Comparison of ENCODE assay signal across 21 cellular contexts in genomic region chr9:101536351-101536750, GRCh38. TPM values are rescaled to one million over a fixed set of nuclear protein-coding genes. Genes with fewer than 3 reads are reported as not detected.
DNase-seq lines count a peak whose midpoint lies in the region; ATAC-seq, FAIRE-seq and TF ChIP-seq lines count a peak whose summit lies in the region.
"Had no signal": no experiment of that assay in that cellular context is flagged by ENCODE, and none has a peak within 500 bp of the region (broad histone marks: within the 10 kb centered on the region; RNA-seq: fewer than 3 reads in every experiment).

No MANE protein-coding gene starts in this region.

- intact Hi-C loops in activated CD8-positive, alpha-beta T cell treated with anti-CD3 and anti-CD28 coated beads for 36 hours (cut with micrococcal nuclease): no loop called here

- H3K9ac ChIP-seq in keratinocyte (ENCODE audit: control insufficient read depth, extremely low read depth, insufficient read depth, low read length): no peak overlapping the region

- no peak overlapping the region for H3K27ac Mint-ChIP-seq in activated CD8-positive, alpha-beta T cell treated with anti-CD3 and anti-CD28 coated beads for 36 hours
- H3K27ac Mint-ChIP-seq: stimulated activated naive CD8-positive, alpha-beta T cell treated with anti-CD3 and anti-CD28 coated beads, Interleukin-15, Interleukin-2, amounts not matched to agents 100 ng/mL and 50 ng/mL, for 24 hours; type B pancreatic cell had no signal

- dilution Hi-C loops in keratinocyte (cut with MboI; ENCODE audit: extremely low pct_ligation_motif_present, low sequenced_read_pairs): no loop called here

- H4K20me1 ChIP-seq in keratinocyte (ENCODE audit: control insufficient read depth, extremely low read depth, insufficient read depth, low read length): no peaks in the 10 kb centered on the region

- no peak overlapping the region for H2AFZ ChIP-seq in keratinocyte (ENCODE audit: control insufficient read depth, low read length)

- H3K27me3 Mint-ChIP-seq in activated CD8-positive, alpha-beta T cell treated with anti-CD3 and anti-CD28 coated beads for 36 hours: no peaks in the 10 kb centered on the region
- no peaks in the 10 kb centered on the region for H3K27me3 Mint-ChIP-seq in activated T-cell treated with anti-CD3 and anti-CD28 coated beads, Interleukin-2, amount 50 U/mL, for 4 hours (ENCODE audit: low read depth)
- H3K27me3 Mint-ChIP-seq: stimulated activated naive CD8-positive, alpha-beta T cell treated with anti-CD3 and anti-CD28 coated beads, Interleukin-15, Interleukin-2, amounts not matched to agents 100 ng/mL and 50 ng/mL, for 24 hours; type B pancreatic cell had no signal

- CTCF ChIA-PET in activated CD8-positive, alpha-beta T cell treated with anti-CD3 and anti-CD28 coated beads for 36 hours (lab: Charles Lee): interaction anchor here (1.0 to 1.2 kb wide), 2 partner anchors 35 to 87 kb away, joined by 3 read pairs; no protein-coding TSS in a partner anchor

- DNase-seq in AG20443 (ENCODE audit: low spot score) (peak; percentile 14), MG63 (peak; percentile 12), choroid plexus epithelial cell (ENCODE audit: low read depth) (peak; percentile 50), keratinocyte (ENCODE audit: low read depth, low spot score) (no peak), NCI-H2029 (lab: John Stamatoyannopoulos, UW) (no peak), hippocampal formation (lab: John Stamatoyannopoulos, UW) (no peak)
- DNase-seq in activated CD8-positive, alpha-beta T cell treated with anti-CD3 and anti-CD28 coated beads for 36 hours: no peak
- no peak for DNase-seq in activated T-cell treated with anti-CD3 and anti-CD28 coated beads, Interleukin-2, amount 50 U/mL, for 4 hours
- DNase-seq: amniotic stem cell, NCI-H1105 treated with DMSO at 0.1 percent for 48 hours, ovary had no signal

- H3K27ac ChIP-seq in keratinocyte (ENCODE audit: control insufficient read depth, insufficient read depth, low read length): peak overlapping the region; percentile 69
- H3K27ac ChIP-seq: gastroesophageal sphincter, ovary, SK-N-MC had no signal

- peaks cover 22% of the 10 kb centered on the region for H3K79me2 ChIP-seq in keratinocyte (ENCODE audit: control insufficient read depth, insufficient read depth, low read length)

- peaks cover 20% of the 10 kb centered on the region for H3K4me1 ChIP-seq in keratinocyte (ENCODE audit: control insufficient read depth, extremely low read depth, insufficient read depth, low read length)

- no peak for ATAC-seq in activated CD8-positive, alpha-beta T cell treated with anti-CD3 and anti-CD28 coated beads for 36 hours
- no peak for ATAC-seq in activated T-cell treated with anti-CD3 and anti-CD28 coated beads, Interleukin-2, amount 50 U/mL, for 4 hours
- ATAC-seq: gastroesophageal sphincter, sciatic nerve had no signal

- no peak for TF ChIP-seq CTCF in choroid plexus epithelial cell (conservative IDR thresholded peaks at IDR 0.05; ENCODE audit: low read depth, low read length)
- no peak for TF ChIP-seq CTCF in keratinocyte (optimal IDR thresholded peaks at IDR 0.05 in 1 of 3, IDR thresholded peaks at IDR 0.05 in 1 of 3, conservative IDR thresholded peaks at IDR 0.05 in 1 of 3; ENCODE audit: extremely low read depth in 1 of 3, insufficient read depth in 2 of 3, low read length in 3 of 3)
- no peak for TF ChIP-seq CTCF in activated CD8-positive, alpha-beta T cell treated with anti-CD3 and anti-CD28 coated beads for 36 hours (IDR thresholded peaks at IDR 0.05)

- no peaks in the 10 kb centered on the region for H3K9me1 ChIP-seq in keratinocyte (ENCODE audit: control insufficient read depth, extremely low read depth, insufficient read depth, low read length)

- peaks cover 17% of the 10 kb centered on the region for H3K36me3 Mint-ChIP-seq in activated CD8-positive, alpha-beta T cell treated with anti-CD3 and anti-CD28 coated beads for 36 hours (ENCODE audit: low read depth)
- peaks cover 6% of the 10 kb centered on the region for H3K36me3 Mint-ChIP-seq in activated T-cell treated with anti-CD3 and anti-CD28 coated beads, Interleukin-2, amount 50 U/mL, for 4 hours (ENCODE audit: insufficient read depth)

- no peak for FAIRE-seq in keratinocyte (lab: Jason Lieb, UNC)
- FAIRE-seq: GM19239 had no signal

- no peak overlapping the region for H3K4me3 Mint-ChIP-seq in activated CD8-positive, alpha-beta T cell treated with anti-CD3 and anti-CD28 coated beads for 36 hours
- no peak overlapping the region for H3K4me3 Mint-ChIP-seq in activated T-cell treated with anti-CD3 and anti-CD28 coated beads, Interleukin-2, amount 50 U/mL, for 4 hours
- H3K4me3 Mint-ChIP-seq: stimulated activated naive CD8-positive, alpha-beta T cell treated with anti-CD3 and anti-CD28 coated beads, Interleukin-15, Interleukin-2, amounts not matched to agents 100 ng/mL and 50 ng/mL, for 24 hours had no signal

- H3K27me3 ChIP-seq in MG63: no peaks in the 10 kb centered on the region
- H3K27me3 ChIP-seq in keratinocyte (ENCODE audit: control insufficient read depth, extremely low read depth, insufficient read depth, low read length): no peaks in the 10 kb centered on the region
- H3K27me3 ChIP-seq: gastroesophageal sphincter, ovary had no signal

- H3K4me3 ChIP-seq in MG63 (no peak overlapping the region), choroid plexus epithelial cell (ENCODE audit: low read depth, low read length) (no peak overlapping the region), keratinocyte (ENCODE audit: control insufficient read depth in 2 of 3, extremely low read depth in 1 of 3, insufficient read depth in 2 of 3, low read depth in 1 of 3, low read length in 3 of 3) (peak overlapping the region in 1 of 3 experiments; percentile 34)
- H3K4me3 ChIP-seq: gastroesophageal sphincter, ovary, SK-N-MC had no signal

- POLR2A ChIA-PET in activated CD8-positive, alpha-beta T cell treated with anti-CD3 and anti-CD28 coated beads for 36 hours (lab: Charles Lee): interaction anchor here (0.6 kb wide), 1 partner anchor 33 kb away, joined by 3 read pairs; no protein-coding TSS in a partner anchor

- H3K9me3 Mint-ChIP-seq in activated CD8-positive, alpha-beta T cell treated with anti-CD3 and anti-CD28 coated beads for 36 hours: no peaks in the 10 kb centered on the region
- no peaks in the 10 kb centered on the region for H3K9me3 Mint-ChIP-seq in activated T-cell treated with anti-CD3 and anti-CD28 coated beads, Interleukin-2, amount 50 U/mL, for 4 hours
- H3K9me3 Mint-ChIP-seq: stimulated activated naive CD8-positive, alpha-beta T cell treated with anti-CD3 and anti-CD28 coated beads, Interleukin-15, Interleukin-2, amounts not matched to agents 100 ng/mL and 50 ng/mL, for 24 hours; type B pancreatic cell had no signal

- H3K9me3 ChIP-seq in MG63 (no peaks in the 10 kb centered on the region), keratinocyte (ENCODE audit: control insufficient read depth, low read depth, low read length) (no peaks in the 10 kb centered on the region)
- H3K9me3 ChIP-seq: gastroesophageal sphincter, ovary had no signal

- peaks cover 11% of the 10 kb centered on the region for H3K4me1 Mint-ChIP-seq in activated CD8-positive, alpha-beta T cell treated with anti-CD3 and anti-CD28 coated beads for 36 hours (ENCODE audit: low read depth)
- H3K4me1 Mint-ChIP-seq in activated T-cell treated with anti-CD3 and anti-CD28 coated beads, Interleukin-2, amount 50 U/mL, for 4 hours (ENCODE audit: low read depth): peaks cover 25% of the 10 kb centered on the region

- peak overlapping the region; percentile 69 for H3K4me2 ChIP-seq in keratinocyte (ENCODE audit: control insufficient read depth, extremely low read depth, insufficient read depth, low read depth, low read length)

- H3K36me3 ChIP-seq in MG63: peaks cover 44% of the 10 kb centered on the region
- H3K36me3 ChIP-seq in keratinocyte (ENCODE audit: control insufficient read depth in 2 of 2, extremely low read depth in 1 of 2, insufficient read depth in 2 of 2, low read length in 2 of 2): peaks cover 8 to 11% of the 10 kb centered on the region in 2 experiments
- H3K36me3 ChIP-seq: ovary had no signal

RNA-seq across cellular contexts. Expression of gene RNF20, which starts 2.7 kb away (rescaled TPM):
- total RNA-seq in MG63 (2014; rRNA removed; shearing (Covaris generic); ENCODE audit: low replicate concordance): 20.4 and 33.2 TPM in 2 replicates
- polyA plus RNA-seq in keratinocyte: 19.4 to 28.8 TPM (median 21.6 TPM) in 3 replicates
- polyA plus RNA-seq in keratinocyte (2011; ENCODE audit: low read depth): 54.6 TPM
- polyA plus RNA-seq in keratinocyte (2011; cell fraction: cytosol; rRNA removed): 15.7 and 23.2 TPM in 2 replicates
- 19.7 and 29.0 TPM in 2 replicates for polyA plus RNA-seq in keratinocyte (2011; cell fraction: nucleus; rRNA removed)
- 13.9 and 26.0 TPM in 2 replicates for polyA plus RNA-seq in keratinocyte (2012; ENCODE audit: low replicate concordance)
- 14.3 to 44.5 TPM (median 27.2 TPM) in 3 replicates for polyA minus RNA-seq in keratinocyte
- polyA minus RNA-seq in keratinocyte (2011; cell fraction: cytosol; rRNA and poly(A)+ RNA removed): 9.2 TPM
- 9.4 and 19.6 TPM in 2 replicates for polyA minus RNA-seq in keratinocyte (2011; cell fraction: nucleus; rRNA and poly(A)+ RNA removed)
- total RNA-seq in activated CD8-positive, alpha-beta T cell treated with anti-CD3 and anti-CD28 coated beads for 36 hours: 10 to 100 TPM; 30.6 to 39.1 TPM
- 10 to 100 TPM; 36.8 to 41.0 (median 37.1) TPM for total RNA-seq in activated T-cell treated with anti-CD3 and anti-CD28 coated beads, Interleukin-2, amount 50 U/mL, for 4 hours

RNA-seq across cellular contexts. Expression of gene PPP3R2, which starts 58.4 kb away (rescaled TPM):
- total RNA-seq in MG63 (2014; rRNA removed; shearing (Covaris generic); ENCODE audit: low replicate concordance): not detected in 2 replicates
- not detected in 3 replicates for polyA plus RNA-seq in keratinocyte
- not detected for polyA plus RNA-seq in keratinocyte (2011; ENCODE audit: low read depth)
- polyA plus RNA-seq in keratinocyte (2011; cell fraction: cytosol; rRNA removed): not detected in 2 replicates
- not detected in 2 replicates for polyA plus RNA-seq in keratinocyte (2011; cell fraction: nucleus; rRNA removed)
- not detected in 2 replicates for polyA plus RNA-seq in keratinocyte (2012; ENCODE audit: low replicate concordance)
- not detected in 3 replicates for polyA minus RNA-seq in keratinocyte
- not detected for polyA minus RNA-seq in keratinocyte (2011; cell fraction: cytosol; rRNA and poly(A)+ RNA removed)
- polyA minus RNA-seq in keratinocyte (2011; cell fraction: nucleus; rRNA and poly(A)+ RNA removed): not detected in 2 replicates
- total RNA-seq in activated CD8-positive, alpha-beta T cell treated with anti-CD3 and anti-CD28 coated beads for 36 hours: not detected
- total RNA-seq in activated T-cell treated with anti-CD3 and anti-CD28 coated beads, Interleukin-2, amount 50 U/mL, for 4 hours: not detected
- total RNA-seq: activated CD8-positive, alpha-beta memory T cell treated with anti-CD3 and anti-CD28 coated beads for 36 hours; gastroesophageal sphincter; H7; lower leg skin; OCI-LY7; ovary; sciatic nerve had no signal
- polyA plus RNA-seq: ovary had no signal

Comparison
In these comparisons a context has a peak if more than half of its experiments do, and no peak if none do; other contexts are left out.
1. DNase-seq: peak in AG20443 (single experiment), MG63 (single experiment) and choroid plexus epithelial cell (single experiment); none in keratinocyte (single experiment), activated CD8-positive, alpha-beta T cell treated with anti-CD3 and anti-CD28 coated beads for 36 hours (single experiment), NCI-H2029 (single experiment), activated T-cell treated with anti-CD3 and anti-CD28 coated beads, Interleukin-2, amount 50 U/mL, for 4 hours (single experiment) and hippocampal formation (0 of 2).